15 cellular contexts compared by ENCODE assay signal in genomic region chr6:150567823-150568383, GRCh38. TPM values are rescaled to one million over a fixed set of nuclear protein-coding genes. Genes with fewer than 3 reads are reported as not detected.
DNase-seq lines count a peak whose midpoint lies in the region; ATAC-seq, FAIRE-seq and TF ChIP-seq lines count a peak whose summit lies in the region.
"Had no signal": no experiment of that assay in that cellular context is flagged by ENCODE, and none has a peak within 500 bp of the region (broad histone marks: within the 10 kb centered on the region; RNA-seq: fewer than 3 reads in every experiment).

No MANE protein-coding gene starts in this region.

- TF ChIP-seq POLR2A in heart left ventricle (IDR thresholded peaks at IDR 0.05): no peak

- peaks cover 26% of the 10 kb centered on the region for H3K27me3 Mint-ChIP-seq in nephron progenitor cell (ENCODE audit: low read depth, poor library complexity)

- peaks cover 64% of the 10 kb centered on the region for H3K4me1 Mint-ChIP-seq in nephron progenitor cell
- H3K4me1 Mint-ChIP-seq: activated CD4-positive, alpha-beta T cell treated with anti-CD3 and anti-CD28 coated beads for 36 hours; activated naive CD8-positive, alpha-beta T cell treated with anti-CD3 and anti-CD28 coated beads, Interleukin-2, amount 10 ng/mL, durations not matched to agents 7 days and 5 days had no signal

- peak; percentile 77 to 99 (median 88) for ATAC-seq in heart left ventricle
- ATAC-seq: activated CD4-positive, alpha-beta T cell treated with anti-CD3 and anti-CD28 coated beads for 36 hours had no signal

- H3K9me3 ChIP-seq in heart left ventricle: peaks cover 0 to 8% (median 0%) of the 10 kb centered on the region in 12 donors
- H3K9me3 ChIP-seq in small intestine (ENCODE audit: control insufficient read depth, low read depth): no peaks in the 10 kb centered on the region
- H3K9me3 ChIP-seq: esophagus muscularis mucosa had no signal

- H3K36me3 Mint-ChIP-seq in nephron progenitor cell (ENCODE audit: low read depth): no peaks in the 10 kb centered on the region
- H3K36me3 Mint-ChIP-seq: activated naive CD8-positive, alpha-beta T cell treated with anti-CD3 and anti-CD28 coated beads, Interleukin-2, amount 10 ng/mL, durations not matched to agents 7 days and 5 days; memory B cell had no signal

- H3K27ac ChIP-seq in heart left ventricle (peak overlapping the region in 1 of 12 donors; percentile 57), small intestine (ENCODE audit: low read depth in 1 of 2, low read length in 1 of 2) (no peak overlapping the region)
- H3K27ac ChIP-seq: esophagus muscularis mucosa had no signal

- peaks cover 10% of the 10 kb centered on the region for H3K9me3 Mint-ChIP-seq in nephron progenitor cell
- H3K9me3 Mint-ChIP-seq: activated naive CD8-positive, alpha-beta T cell treated with anti-CD3 and anti-CD28 coated beads, Interleukin-2, amount 10 ng/mL, durations not matched to agents 7 days and 5 days; memory B cell had no signal

- H3K27ac Mint-ChIP-seq in nephron progenitor cell: no peak overlapping the region
- H3K27ac Mint-ChIP-seq: activated CD4-positive, alpha-beta T cell treated with anti-CD3 and anti-CD28 coated beads for 36 hours; activated naive CD8-positive, alpha-beta T cell treated with anti-CD3 and anti-CD28 coated beads, Interleukin-2, amount 10 ng/mL, durations not matched to agents 7 days and 5 days; memory B cell had no signal

- H3K36me3 ChIP-seq in heart left ventricle (no peaks in the 10 kb centered on the region), small intestine (ENCODE audit: control insufficient read depth in 2 of 2, insufficient read depth in 2 of 2, low read length in 2 of 2) (no peaks in the 10 kb centered on the region)
- H3K36me3 ChIP-seq: esophagus muscularis mucosa had no signal

- no peaks in the 10 kb centered on the region for H3K27me3 ChIP-seq in heart left ventricle
- no peaks in the 10 kb centered on the region for H3K27me3 ChIP-seq in small intestine (ENCODE audit: control insufficient read depth in 2 of 2, insufficient read depth in 2 of 2, low read length in 2 of 2)

- 57 to 84% (median 74%) methylated on average over 3 of the region's 3 CpGs for WGBS in heart left ventricle, 4 donors
- 72 to 78% (median 74%) methylated on average over 3 of the region's 3 CpGs for WGBS in small intestine, 3 donors

- H3K4me3 ChIP-seq in heart left ventricle: no peak overlapping the region
- H3K4me3 ChIP-seq in small intestine (ENCODE audit: low read depth in 1 of 2, low read length in 2 of 2): no peak overlapping the region
- H3K4me3 ChIP-seq: esophagus muscularis mucosa had no signal

- H3K4me1 ChIP-seq in heart left ventricle (peaks cover 0 to 7% (median 0%) of the 10 kb centered on the region in 12 donors), small intestine (ENCODE audit: control insufficient read depth in 2 of 2, insufficient read depth in 1 of 2, low read depth in 1 of 2, low read length in 1 of 2) (no peaks in the 10 kb centered on the region)
- H3K4me1 ChIP-seq: esophagus muscularis mucosa had no signal

- intact Hi-C loops in heart left ventricle (cut with DNase I): no loop called here

- H3K4me3 Mint-ChIP-seq in nephron progenitor cell: no peak overlapping the region
- H3K4me3 Mint-ChIP-seq: activated CD4-positive, alpha-beta T cell treated with anti-CD3 and anti-CD28 coated beads for 36 hours; activated naive CD8-positive, alpha-beta T cell treated with anti-CD3 and anti-CD28 coated beads, Interleukin-2, amount 10 ng/mL, durations not matched to agents 7 days and 5 days; memory B cell had no signal

- DNase-seq in NCI-H510A treated with DMSO at 0.1 percent for 48 hours (lab: John Stamatoyannopoulos, UW) (peak; percentile 44), NCI-H510A (lab: John Stamatoyannopoulos, UW) (no peak), NCI-H345 (lab: John Stamatoyannopoulos, UW) (peak; percentile 86), heart left ventricle (peak in 2 of 5 donors; percentile 59 to 90), small intestine (peak; percentile 8), nephron progenitor cell (no peak), NCI-H1105 (lab: John Stamatoyannopoulos, UW) (no peak), epidermal melanocyte (ENCODE audit: insufficient read length, low spot score) (no peak)
- DNase-seq: activated CD4-positive, alpha-beta T cell treated with anti-CD3 and anti-CD28 coated beads for 36 hours; activated naive CD8-positive, alpha-beta T cell treated with anti-CD3 and anti-CD28 coated beads, Interleukin-2, amount 10 ng/mL, durations not matched to agents 7 days and 5 days; activated T-cell treated with anti-CD3 and anti-CD28 coated beads for 4 hours; COR-L47; NCI-H1436 treated with DMSO at 0.1 percent for 48 hours had no signal

- FAIRE-seq in small intestine (lab: Jason Lieb, UNC): no peak

- TF ChIP-seq CTCF in heart left ventricle (IDR thresholded peaks at IDR 0.05): no peak
- TF ChIP-seq CTCF in nephron progenitor cell (IDR thresholded peaks at IDR 0.05): no peak

RNA-seq across cellular contexts. Expression of gene PLEKHG1, which starts 31.8 kb away (rescaled TPM):
- total RNA-seq in heart left ventricle: 10 to 100 TPM in 6 of 9 donors, 1 to 10 TPM in 3; 6.1 to 27.0 (median 11.8) TPM
- polyA plus RNA-seq in heart left ventricle: 1 to 10 TPM; 2.2 to 5.3 TPM
- 1 to 10 TPM; 3.0 to 6.6 (median 5.1) TPM for polyA plus RNA-seq in small intestine

Comparison
In these comparisons a context has a peak if more than half of its experiments do, and no peak if none do; other contexts are left out.
1. DNase-seq: peak in NCI-H510A treated with DMSO at 0.1 percent for 48 hours (single experiment), NCI-H345 (single experiment) and small intestine (single experiment); none in NCI-H510A (single experiment), nephron progenitor cell (single experiment), NCI-H1105 (single experiment) and epidermal melanocyte (single experiment).